Comparison of ENCODE assay signal across 13 cellular contexts in genomic region chr1:216532399-216532798, GRCh38.
DNase-seq lines count a peak whose midpoint lies in the region; ATAC-seq and TF ChIP-seq lines count a peak whose summit lies in the region.
"Had no signal": no experiment of that assay in that cellular context is flagged by ENCODE, and none has a peak within 500 bp of the region (broad histone marks: within the 10 kb centered on the region; RNA-seq: fewer than 3 reads in every experiment).

No MANE protein-coding gene starts in this region.

- peaks cover 2% of the 10 kb centered on the region for H3F3A ChIP-seq in neural cell (ENCODE audit: insufficient read depth, low read length, poor library complexity, severe bottlenecking)

- peak; percentile 89 for TF ChIP-seq EP300 in neural cell (conservative IDR thresholded peaks at IDR 0.05; ENCODE audit: poor library complexity, severe bottlenecking)

- intact Hi-C loops in Right ventricle myocardium inferior (cut with DNase I) (no loop called here), cardiac septum (cut with DNase I) (no loop called here)

- TF ChIP-seq CTCF in neural cell (IDR thresholded peaks at IDR 0.05; ENCODE audit: poor library complexity, severe bottlenecking) = no peak

- no peaks in the 10 kb centered on the region for H3K9me3 ChIP-seq in neural cell (ENCODE audit: low read length)
- H3K9me3 ChIP-seq: BLaER1 treated with 17β-estradiol and CSF1 and Interleukin-3, amounts not matched to agents 10 nM and 100 nM had no signal

- no peak overlapping the region for H3K4me3 ChIP-seq in neural cell (ENCODE audit: low read length)

- ATAC-seq in Right ventricle myocardium inferior = no peak
- ATAC-seq in GM21447 (IDR thresholded peaks at IDR 0.05; ENCODE audit: unreplicated experiment) = no peak

- H3K36me3 ChIP-seq in neural cell (ENCODE audit: insufficient read depth, low read length) = no peaks in the 10 kb centered on the region
- H3K36me3 ChIP-seq: BLaER1 treated with 17β-estradiol and CSF1 and Interleukin-3, amounts not matched to agents 10 nM and 100 nM had no signal

- no peak overlapping the region for H3K27ac ChIP-seq in neural cell (ENCODE audit: low read length)
- H3K27ac ChIP-seq: HL-60 had no signal

- peaks cover 3% of the 10 kb centered on the region for H3K27me3 ChIP-seq in neural cell (ENCODE audit: insufficient read depth, low read depth, low read length)
- H3K27me3 ChIP-seq: BLaER1 treated with 17β-estradiol and CSF1 and Interleukin-3, amounts not matched to agents 10 nM and 100 nM had no signal

- H3K4me2 ChIP-seq in neural cell (ENCODE audit: low read length) = no peak overlapping the region

- DNase-seq in NCI-H82 treated with DMSO at 0.1 percent for 48 hours (lab: John Stamatoyannopoulos, UW; ENCODE audit: unreplicated experiment) (peak; percentile 64), NCI-H82 (lab: John Stamatoyannopoulos, UW) (no peak), NCI-H2107 (lab: John Stamatoyannopoulos, UW) (peak; percentile 14), Right ventricle myocardium inferior (ENCODE audit: missing footprints) (no peak), cardiac septum (ENCODE audit: low spot score) (no peak)
- DNase-seq: DND-41, GOT3, NCI-H1436 treated with DMSO at 0.1 percent for 48 hours, RPMI8226 had no signal

- H2AFZ ChIP-seq in neural cell (ENCODE audit: low read depth, low read length) = no peak overlapping the region

- no peak overlapping the region for H3K9ac ChIP-seq in neural cell (ENCODE audit: low read length)

- no peaks in the 10 kb centered on the region for H3K9me2 ChIP-seq in neural cell (ENCODE audit: insufficient read depth, low read length)

- no peak for TF ChIP-seq RAD21 in neural cell (conservative IDR thresholded peaks at IDR 0.05)

- no peaks in the 10 kb centered on the region for H3K79me2 ChIP-seq in neural cell (replicated peaks; ENCODE audit: insufficient read depth, low read length)

- no peaks in the 10 kb centered on the region for H4K20me1 ChIP-seq in neural cell (ENCODE audit: insufficient read depth)
- H4K20me1 ChIP-seq: BLaER1 treated with 17β-estradiol and CSF1 and Interleukin-3, amounts not matched to agents 10 nM and 100 nM had no signal

TF ChIP-seq in neural cell, 6 proteins besides CTCF, POLR2A, EP300 and RAD21:
- TF ChIP-seq POLR2AphosphoS5 (IDR thresholded peaks at IDR 0.05) = peak; percentile 79
- no peak for TF ChIP-seq SMC3 (conservative IDR thresholded peaks at IDR 0.05; ENCODE audit: poor library complexity)

Comparison
In these comparisons a context has a peak if more than half of its experiments do, and no peak if none do; other contexts are left out.
1. DNase-seq: peak in NCI-H82 treated with DMSO at 0.1 percent for 48 hours (single experiment) and NCI-H2107 (single experiment); none in NCI-H82 (single experiment), Right ventricle myocardium inferior (single experiment) and cardiac septum (single experiment).